In the genomic region with DNA sequence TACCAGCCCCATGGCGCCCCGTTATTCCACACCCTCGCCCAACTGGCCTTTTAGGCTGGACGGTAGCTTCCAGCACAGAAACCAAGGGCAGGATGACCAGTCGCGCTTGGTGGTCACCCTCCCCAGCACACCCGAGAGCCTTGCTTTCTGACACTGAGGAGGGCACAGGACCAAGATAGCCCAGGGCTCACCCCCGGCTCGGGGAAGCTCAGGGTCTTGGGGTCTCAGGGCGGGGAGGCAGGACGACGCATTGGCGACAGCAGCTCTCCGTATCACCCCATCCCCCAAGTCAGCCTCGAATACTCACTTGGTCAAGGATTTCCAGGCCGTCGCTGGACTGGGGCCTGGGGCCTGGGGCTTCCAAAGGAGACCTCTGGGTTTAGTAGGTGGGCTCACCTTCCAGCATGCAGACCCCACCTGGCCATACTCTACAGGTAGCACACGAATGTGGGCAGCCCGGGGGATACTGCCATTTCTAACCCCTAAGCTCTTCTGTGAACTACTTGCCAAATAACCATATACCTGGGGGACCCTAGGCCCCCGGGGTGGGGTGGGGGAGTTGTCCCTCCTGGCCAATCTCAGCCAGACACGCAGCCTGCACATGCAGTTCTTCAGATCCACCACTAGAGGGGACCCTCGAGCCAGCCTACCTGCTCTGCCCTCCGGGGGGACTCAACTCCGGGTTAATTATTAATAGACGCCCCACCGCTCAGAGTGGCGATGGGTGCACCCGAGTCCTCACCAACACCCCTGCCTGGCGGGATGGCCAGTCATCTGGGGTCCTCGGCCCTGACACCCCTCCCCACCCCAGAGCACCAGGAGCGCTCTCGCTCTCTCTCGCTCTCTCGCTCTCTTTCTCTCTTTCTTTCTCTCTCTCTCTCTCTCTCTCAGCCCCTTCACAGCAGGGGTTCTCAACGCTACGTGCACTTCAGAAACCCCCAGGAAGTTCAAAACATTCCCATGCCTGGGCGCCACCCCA, we compare ENCODE assay signal across 8 cellular contexts. TPM values are rescaled to one million over a fixed set of nuclear protein-coding genes. Genes with fewer than 3 reads are reported as not detected.
DNase-seq lines count a peak whose midpoint lies in the region; ATAC-seq and TF ChIP-seq lines count a peak whose summit lies in the region.

No MANE protein-coding gene starts in this region.

- no peaks in the 10 kb centered on the region for H3K9me3 Mint-ChIP-seq in central memory CD8-positive, alpha-beta T cell

- H3K27me3 Mint-ChIP-seq in central memory CD8-positive, alpha-beta T cell, result no peaks in the 10 kb centered on the region

- no peak overlapping the region for H3K27ac Mint-ChIP-seq in central memory CD8-positive, alpha-beta T cell (ENCODE audit: low read depth)

- intact Hi-C loops in left colon (cut with DNase I, micrococcal nuclease), result loop anchor here in 1 of 2 donors (10.0 kb wide), 1 partner anchor 79 kb away; no protein-coding TSS in a partner anchor

- no peak for ATAC-seq in central memory CD8-positive, alpha-beta T cell (replicated peaks; ENCODE audit: extremely low read depth, poor library complexity, severe bottlenecking)
- ATAC-seq in left colon (peak; percentile 24), HG03175 (IDR thresholded peaks at IDR 0.05; ENCODE audit: unreplicated experiment) (no peak)

- peak overlapping the region; percentile 38 for H3K4me3 Mint-ChIP-seq in central memory CD8-positive, alpha-beta T cell

- TF ChIP-seq CTCF in WI38 (IDR thresholded peaks at IDR 0.05; ENCODE audit: low read depth, low read length), result peak; percentile 98

- H3K4me3 ChIP-seq in WI38 (ENCODE audit: low read depth, low read length), result no peak overlapping the region

- no peaks in the 10 kb centered on the region for H3K36me3 Mint-ChIP-seq in central memory CD8-positive, alpha-beta T cell (ENCODE audit: insufficient read depth)

- DNase-seq in DMS153 treated with DMSO at 0.1 percent for 48 hours (lab: John Stamatoyannopoulos, UW; ENCODE audit: unreplicated experiment) (peak; percentile 41), DMS153 (lab: John Stamatoyannopoulos, UW) (no peak), LoVo (ENCODE audit: low spot score) (peak; percentile 78), left colon (peak in 1 of 2 donors; percentile 30)
- DNase-seq in central memory CD8-positive, alpha-beta T cell (ENCODE audit: low spot score in 2 of 2), result peak; percentile 46 to 56
- peak; percentile 24 to 41 for DNase-seq in stimulated activated CD8-positive, alpha-beta memory T cell treated with anti-CD3 and anti-CD28 coated beads, Interleukin-4, amount 100 ng/mL, for 1 hour (ENCODE audit: low read depth in 2 of 2, low spot score in 1 of 2)

- peaks cover 15% of the 10 kb centered on the region for H3K4me1 Mint-ChIP-seq in central memory CD8-positive, alpha-beta T cell

RNA-seq across cellular contexts. Expression of a gene that starts 30.0 kb away (rescaled TPM):
- total RNA-seq in left colon, result 10 to 100 TPM; 12.9 to 17.6 TPM

RNA-seq across cellular contexts. Expression of a gene that starts 30.8 kb away (rescaled TPM):
- 1 to 10 TPM; 2.0 to 2.1 TPM for total RNA-seq in left colon
